Comparison of ENCODE assay signal across 8 cellular contexts in the genomic region with DNA sequence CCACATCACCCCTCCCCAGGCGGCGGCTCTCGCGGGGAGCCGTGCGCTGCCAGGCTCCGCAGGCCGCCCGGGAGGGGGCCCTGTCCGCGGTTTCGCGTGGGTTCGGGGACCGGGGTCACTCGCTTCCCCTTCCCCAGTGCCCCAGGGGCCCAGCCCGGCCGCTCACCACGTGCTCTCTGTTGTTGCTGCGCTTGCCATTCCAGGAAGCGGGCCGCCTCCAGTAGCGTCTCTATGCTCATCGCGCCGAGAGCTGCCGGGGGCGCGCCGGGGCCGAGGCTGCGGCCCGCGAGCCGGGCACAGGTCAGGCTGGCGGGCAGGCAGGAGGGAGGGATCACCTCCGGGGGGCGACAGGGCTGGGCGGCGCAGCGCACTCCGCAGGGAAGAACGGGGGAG. TPM values are rescaled to one million over a fixed set of nuclear protein-coding genes. Genes with fewer than 3 reads are reported as not detected.
A peak's percentile ranks its signal among the peaks of the same experiment; 100 is the strongest.
DNase-seq lines count a peak whose midpoint lies in the region; ATAC-seq lines count a peak whose summit lies in the region.

No MANE protein-coding gene starts in this region.

- no peak overlapping the region for H2AK5ac ChIP-seq in mesenchymal stem cell (ENCODE audit: low read length, severe bottlenecking)

- peak overlapping the region; percentile 82 to 98 for H3K14ac ChIP-seq in mesenchymal stem cell (ENCODE audit: low read length in 2 of 2)

- peak overlapping the region; percentile 81 for H3K4me2 ChIP-seq in mesenchymal stem cell (ENCODE audit: low read length, poor library complexity, severe bottlenecking)

- under 1% methylated on average over 32 of the region's 43 CpGs for WGBS in mesenchymal stem cell

- H3K9ac ChIP-seq in mesenchymal stem cell (ENCODE audit: low read length): peak overlapping the region; percentile 98

- peaks cover 44% of the 10 kb centered on the region for H3K4me1 ChIP-seq in mesenchymal stem cell (ENCODE audit: control insufficient read depth, insufficient read depth, low read depth, low read length)

- peak overlapping the region; percentile 88 for H4K91ac ChIP-seq in mesenchymal stem cell (ENCODE audit: low read length)

- H2AFZ ChIP-seq in mesenchymal stem cell (ENCODE audit: low read depth, low read length): no peak overlapping the region

- peaks cover 49 to 58% of the 10 kb centered on the region in 2 donors for H3K4me1 Mint-ChIP-seq in stimulated activated naive B cell treated with anti-CD40 and anti-IgM and Interleukin-4, amounts not matched to agents 10 μg/mL and 1 μg/mL and 100 μg/mL, for 72 hours

- H3K9me3 ChIP-seq in MG63 (no peaks in the 10 kb centered on the region), mesenchymal stem cell (ENCODE audit: control insufficient read depth, low read length) (no peaks in the 10 kb centered on the region)

- H3K27ac ChIP-seq in mesenchymal stem cell (ENCODE audit: low read length, poor library complexity, severe bottlenecking): peak overlapping the region; percentile 81

- peak; percentile 60 for DNase-seq in EH (ENCODE audit: low read depth)
- DNase-seq in MG63: peak; percentile 52
- peak; percentile 52 to 69 for DNase-seq in activated CD4-positive, alpha-beta T cell treated with anti-CD3 and anti-CD28 coated beads for 4 hours
- DNase-seq in dedifferentiated amniotic fluid mesenchymal stem cell (ENCODE audit: extremely low spot score): peak; percentile 52
- peak; percentile 70 for DNase-seq in mesenchymal stem cell
- DNase-seq in stimulated activated naive B cell treated with anti-CD40 and anti-IgM and Interleukin-4, amounts not matched to agents 10 μg/mL and 1 μg/mL and 100 μg/mL, for 72 hours: peak; percentile 59
- DNase-seq in SW 1271 (lab: John Stamatoyannopoulos, UW): no peak

- no peaks in the 10 kb centered on the region for H3K27me3 ChIP-seq in MG63
- H3K27me3 ChIP-seq in mesenchymal stem cell (ENCODE audit: control insufficient read depth in 1 of 2, insufficient read depth in 1 of 2, low read length in 2 of 2): no peaks in the 10 kb centered on the region

- H3K18ac ChIP-seq in mesenchymal stem cell (ENCODE audit: low read depth in 1 of 2, low read length in 2 of 2): peak overlapping the region; percentile 62 to 67

- H2BK120ac ChIP-seq in mesenchymal stem cell (ENCODE audit: low read depth, low read length): peak overlapping the region; percentile 82

- H3K4me3 ChIP-seq in MG63 (peak overlapping the region; percentile 82), mesenchymal stem cell (ENCODE audit: insufficient read depth in 1 of 2, low read depth in 1 of 2, low read length in 2 of 2) (peak overlapping the region; percentile 72 to 89)

- H3K36me3 ChIP-seq in MG63 (no peaks in the 10 kb centered on the region), mesenchymal stem cell (ENCODE audit: control insufficient read depth in 1 of 2, insufficient read depth in 2 of 2, low read depth in 1 of 2, low read length in 2 of 2) (peaks cover 0 to 5% of the 10 kb centered on the region in 2 experiments)

- peak; percentile 18 to 19 for ATAC-seq in stimulated activated naive B cell treated with anti-CD40 and anti-IgM and Interleukin-4, amounts not matched to agents 10 μg/mL and 1 μg/mL and 100 μg/mL, for 72 hours (replicated peaks)
- ATAC-seq in GM18498 (IDR thresholded peaks at IDR 0.05; ENCODE audit: unreplicated experiment): no peak

- H3K23ac ChIP-seq in mesenchymal stem cell (ENCODE audit: low read length in 2 of 2): peak overlapping the region in 1 of 2 experiments; percentile 96

- H2BK15ac ChIP-seq in mesenchymal stem cell (ENCODE audit: low read depth, poor library complexity, severe bottlenecking): peak overlapping the region; percentile 98

- peak overlapping the region; percentile 63 for H2BK5ac ChIP-seq in mesenchymal stem cell (ENCODE audit: low read depth, low read length, poor library complexity, severe bottlenecking)

- H3K9me3 Mint-ChIP-seq in stimulated activated naive B cell treated with anti-CD40 and anti-IgM and Interleukin-4, amounts not matched to agents 10 μg/mL and 1 μg/mL and 100 μg/mL, for 72 hours: no peaks in the 10 kb centered on the region

- H3K27me3 Mint-ChIP-seq in stimulated activated naive B cell treated with anti-CD40 and anti-IgM and Interleukin-4, amounts not matched to agents 10 μg/mL and 1 μg/mL and 100 μg/mL, for 72 hours: no peaks in the 10 kb centered on the region

- peak overlapping the region; percentile 33 to 94 for H3K4ac ChIP-seq in mesenchymal stem cell (ENCODE audit: low read depth in 1 of 2, low read length in 2 of 2)

- H3K36me3 Mint-ChIP-seq in stimulated activated naive B cell treated with anti-CD40 and anti-IgM and Interleukin-4, amounts not matched to agents 10 μg/mL and 1 μg/mL and 100 μg/mL, for 72 hours: peaks cover 6 to 8% of the 10 kb centered on the region in 2 donors

- H3K79me1 ChIP-seq in mesenchymal stem cell (replicated peaks; ENCODE audit: low read length, poor library complexity, severe bottlenecking): peaks cover 4% of the 10 kb centered on the region

- H2BK12ac ChIP-seq in mesenchymal stem cell (ENCODE audit: low read length in 2 of 2): peak overlapping the region; percentile 18 to 42

- H3K27ac Mint-ChIP-seq in stimulated activated naive B cell treated with anti-CD40 and anti-IgM and Interleukin-4, amounts not matched to agents 10 μg/mL and 1 μg/mL and 100 μg/mL, for 72 hours: peak overlapping the region; percentile 99

- H4K8ac ChIP-seq in mesenchymal stem cell (ENCODE audit: low read length): peak overlapping the region; percentile 85

- peak overlapping the region; percentile 85 to 90 for H3K4me3 Mint-ChIP-seq in stimulated activated naive B cell treated with anti-CD40 and anti-IgM and Interleukin-4, amounts not matched to agents 10 μg/mL and 1 μg/mL and 100 μg/mL, for 72 hours

RNA-seq across cellular contexts. Expression of gene MNT, which starts 0.4 kb away (rescaled TPM):
- total RNA-seq in MG63 (2014; rRNA removed; shearing (Covaris generic); ENCODE audit: low replicate concordance): 0.07 and 1.4 TPM in 2 replicates
- polyA plus RNA-seq in mesenchymal stem cell (2013, experiment 1 of 2): 21.1 TPM
- 19.7 TPM for polyA plus RNA-seq in mesenchymal stem cell (2013, experiment 2 of 2)

Comparison
In these comparisons a context has a peak if more than half of its experiments do, and no peak if none do; other contexts are left out.
1. DNase-seq: peak in EH (single experiment), MG63 (single experiment), activated CD4-positive, alpha-beta T cell treated with anti-CD3 and anti-CD28 coated beads for 4 hours (2 of 2), dedifferentiated amniotic fluid mesenchymal stem cell (single experiment), mesenchymal stem cell (single experiment) and stimulated activated naive B cell treated with anti-CD40 and anti-IgM and Interleukin-4, amounts not matched to agents 10 μg/mL and 1 μg/mL and 100 μg/mL, for 72 hours (single experiment); none in SW 1271 (0 of 2).